21 cellular contexts compared by ENCODE assay signal in the genomic region with DNA sequence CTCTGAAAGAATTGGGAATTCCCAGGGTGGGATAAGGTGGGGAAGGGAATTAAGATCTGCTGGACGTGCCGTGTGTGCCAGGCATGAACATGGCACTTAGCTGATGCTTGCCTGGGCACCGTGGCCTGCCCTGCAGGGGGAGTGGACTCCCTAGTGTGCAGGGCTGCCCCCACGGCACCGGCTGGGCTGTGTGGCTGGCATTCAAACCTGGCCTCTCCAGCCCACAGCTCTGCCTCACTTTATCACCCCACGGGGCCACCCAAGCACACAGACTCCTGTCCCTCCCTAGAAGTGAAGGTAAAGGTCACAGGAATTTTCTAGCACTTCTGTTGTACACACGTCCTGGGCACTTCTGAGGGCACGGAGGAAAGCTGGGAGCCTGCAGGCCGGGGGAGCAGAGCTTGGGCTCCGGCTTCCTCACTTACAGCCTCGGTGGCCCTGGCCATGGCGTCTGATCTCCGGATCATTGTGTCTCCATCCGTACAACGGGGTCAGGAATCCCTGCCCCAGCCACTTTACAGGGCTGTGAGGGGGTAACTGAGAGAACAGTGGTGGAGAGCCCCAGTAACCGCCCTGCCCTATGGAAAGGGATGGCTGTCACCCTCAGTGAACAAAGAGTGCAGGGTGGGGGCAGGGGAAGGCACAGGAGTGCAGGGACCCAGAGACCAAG.
"Had no signal": no experiment of that assay in that cellular context is flagged by ENCODE, and none has a peak within 500 bp of the region (broad histone marks: within the 10 kb centered on the region; RNA-seq: fewer than 3 reads in every experiment).

No MANE protein-coding gene starts in this region.

- DNase-seq: activated B cell treated with CpG ODN at 0.5 μM for 24 hours; activated CD4-positive, alpha-beta T cell treated with anti-CD3 and anti-CD28 coated beads for 36 hours; activated CD4-positive, alpha-beta T cell treated with anti-CD3 and anti-CD28 coated beads, Interleukin-2, amount 50 U/mL, for 4 hours; activated effector memory CD4-positive, alpha-beta T cell treated with anti-CD3 and anti-CD28 coated beads, Interleukin-2, amount 50 U/mL, for 16 hours; activated naive CD4-positive, alpha-beta T cell treated with anti-CD3 and anti-CD28 coated beads, Interleukin-2, amount 50 U/mL, for 16 hours; anterior cingulate cortex; body of pancreas; effector memory CD8-positive, alpha-beta T cell; esophagus squamous epithelium; heart left ventricle; left colon; naive thymus-derived CD8-positive, alpha-beta T cell; ovary; stimulated activated CD4-positive, alpha-beta T cell treated with anti-CD3 and anti-CD28 coated beads, Interleukin-4, amount 100 ng/mL, for 24 hours; substantia nigra; thyroid gland had no signal

- H3K27me3 Mint-ChIP-seq: activated B cell treated with CpG ODN at 0.5 μM for 24 hours; activated CD4-positive, alpha-beta T cell treated with anti-CD3 and anti-CD28 coated beads for 36 hours; effector memory CD8-positive, alpha-beta T cell; naive thymus-derived CD8-positive, alpha-beta T cell; stimulated activated naive CD8-positive, alpha-beta T cell treated with anti-CD3 and anti-CD28 coated beads, Interleukin-15, Interleukin-2, amounts not matched to agents 100 ng/mL and 50 ng/mL, for 24 hours had no signal

- ATAC-seq: activated CD4-positive, alpha-beta T cell treated with anti-CD3 and anti-CD28 coated beads for 36 hours; body of pancreas; effector memory CD8-positive, alpha-beta T cell; gastroesophageal sphincter; heart left ventricle; left colon; naive thymus-derived CD8-positive, alpha-beta T cell; SK-N-SH treated with all-trans-retinoic acid at 6 μM for 48 hours had no signal

- H3K27me3 ChIP-seq: body of pancreas, esophagus squamous epithelium, gastroesophageal sphincter, heart left ventricle, ovary, thyroid gland had no signal

- H3K27ac ChIP-seq: body of pancreas, esophagus squamous epithelium, gastroesophageal sphincter, heart left ventricle, ovary, prostate gland, thyroid gland had no signal

- H3K9me3 Mint-ChIP-seq: activated B cell treated with CpG ODN at 0.5 μM for 24 hours; effector memory CD8-positive, alpha-beta T cell; mesothelial cell of epicardium; naive thymus-derived CD8-positive, alpha-beta T cell; stimulated activated naive CD8-positive, alpha-beta T cell treated with anti-CD3 and anti-CD28 coated beads, Interleukin-15, Interleukin-2, amounts not matched to agents 100 ng/mL and 50 ng/mL, for 24 hours had no signal

- H3K4me3 Mint-ChIP-seq: activated B cell treated with CpG ODN at 0.5 μM for 24 hours; activated CD4-positive, alpha-beta T cell treated with anti-CD3 and anti-CD28 coated beads for 36 hours; effector memory CD8-positive, alpha-beta T cell; mesothelial cell of epicardium; naive thymus-derived CD8-positive, alpha-beta T cell; stimulated activated naive CD8-positive, alpha-beta T cell treated with anti-CD3 and anti-CD28 coated beads, Interleukin-15, Interleukin-2, amounts not matched to agents 100 ng/mL and 50 ng/mL, for 24 hours had no signal

- H3K4me1 ChIP-seq: prostate gland had no signal

- H3K36me3 ChIP-seq: ovary, prostate gland had no signal

- H3K27ac Mint-ChIP-seq: activated B cell treated with CpG ODN at 0.5 μM for 24 hours; activated CD4-positive, alpha-beta T cell treated with anti-CD3 and anti-CD28 coated beads for 36 hours; mesothelial cell of epicardium; stimulated activated naive CD8-positive, alpha-beta T cell treated with anti-CD3 and anti-CD28 coated beads, Interleukin-15, Interleukin-2, amounts not matched to agents 100 ng/mL and 50 ng/mL, for 24 hours had no signal

- H3K4me3 ChIP-seq: body of pancreas, esophagus squamous epithelium, gastroesophageal sphincter, heart left ventricle, ovary, prostate gland, thyroid gland had no signal

- H3K9me3 ChIP-seq: body of pancreas, esophagus squamous epithelium, gastroesophageal sphincter, heart left ventricle, ovary, prostate gland, thyroid gland had no signal
